In the genomic region with DNA sequence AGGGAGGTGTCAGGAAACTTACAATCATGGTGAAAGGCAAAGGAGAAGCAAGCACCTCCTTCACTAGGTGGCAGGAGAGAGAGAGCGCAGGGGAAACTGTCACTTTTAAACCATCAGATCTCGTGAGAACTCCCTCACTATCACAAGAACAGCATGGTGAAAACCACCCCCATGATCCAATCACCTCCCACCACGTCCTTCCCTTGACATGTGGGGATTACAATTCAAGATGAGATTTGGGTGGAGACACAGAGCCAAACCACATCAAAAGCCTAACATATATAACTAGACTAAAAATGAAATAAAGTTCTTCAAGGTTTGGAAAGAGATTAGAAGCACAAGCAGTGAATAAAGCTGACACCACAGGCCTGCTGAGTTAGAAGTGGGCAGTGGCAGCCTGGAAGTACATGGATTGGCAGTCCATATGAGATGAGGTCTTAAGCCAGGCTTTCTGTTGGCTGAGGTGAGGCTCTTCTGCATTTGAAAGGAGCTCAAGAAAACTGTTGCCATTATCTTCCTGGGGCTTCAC, we compare ENCODE assay signal across 10 cellular contexts.
DNase-seq lines count a peak whose midpoint lies in the region; ATAC-seq and TF ChIP-seq lines count a peak whose summit lies in the region.
"Had no signal": no experiment of that assay in that cellular context is flagged by ENCODE, and none has a peak within 500 bp of the region (broad histone marks: within the 10 kb centered on the region; RNA-seq: fewer than 3 reads in every experiment).

No MANE protein-coding gene starts in this region.

- H3K4me3 ChIP-seq in fibroblast of villous mesenchyme (ENCODE audit: low read depth, low read length) (no peak overlapping the region), brain microvascular endothelial cell (ENCODE audit: low read depth, low read length) (no peak overlapping the region)

- in situ Hi-C loops in brain microvascular endothelial cell (cut with HindIII; ENCODE audit: low pct_ligation_motif_present, low sequenced_read_pairs), result no loop called here

- TF ChIP-seq CTCF in fibroblast of villous mesenchyme (IDR thresholded peaks at IDR 0.05; ENCODE audit: insufficient read depth, low read depth, low read length) (peak; percentile 10), brain microvascular endothelial cell (IDR thresholded peaks at IDR 0.05; ENCODE audit: low read depth, low read length, missing control alignments) (no peak)

- H3K27me3 ChIP-seq in brain microvascular endothelial cell (replicated peaks), result no peaks in the 10 kb centered on the region

- DNase-seq in activated CD8-positive, alpha-beta memory T cell treated with anti-CD3 and anti-CD28 coated beads for 24 hours, result peak; percentile 61
- DNase-seq in activated CD8-positive, alpha-beta memory T cell treated with anti-CD3 and anti-CD28 coated beads, Interleukin-2, amount 50 U/mL, for 48 hours, result no peak
- DNase-seq in activated CD4-positive, alpha-beta T cell treated with anti-CD3 and anti-CD28 coated beads for 48 hours, result peak; percentile 78
- DNase-seq in fibroblast of villous mesenchyme (ENCODE audit: low read depth) (no peak), brain microvascular endothelial cell (no peak), DMS79 (lab: John Stamatoyannopoulos, UW) (no peak)
- peak; percentile 10 for DNase-seq in stimulated activated CD8-positive, alpha-beta memory T cell treated with anti-CD3 and anti-CD28 coated beads, Interleukin-7, amount 100 ng/mL, for 24 hours (ENCODE audit: low read depth)
- DNase-seq: NCI-H524 had no signal

- no peak for ATAC-seq in HG02840 (IDR thresholded peaks at IDR 0.05; ENCODE audit: low FRiP score, unreplicated experiment)
- ATAC-seq: sciatic nerve had no signal

- no peak overlapping the region for H3K27ac ChIP-seq in brain microvascular endothelial cell

- no peaks in the 10 kb centered on the region for H3K36me3 ChIP-seq in brain microvascular endothelial cell (replicated peaks)

Comparison
In these comparisons a context has a peak if more than half of its experiments do, and no peak if none do; other contexts are left out.
1. DNase-seq: peak in activated CD8-positive, alpha-beta memory T cell treated with anti-CD3 and anti-CD28 coated beads for 24 hours (single experiment), activated CD4-positive, alpha-beta T cell treated with anti-CD3 and anti-CD28 coated beads for 48 hours (single experiment) and stimulated activated CD8-positive, alpha-beta memory T cell treated with anti-CD3 and anti-CD28 coated beads, Interleukin-7, amount 100 ng/mL, for 24 hours (single experiment); none in activated CD8-positive, alpha-beta memory T cell treated with anti-CD3 and anti-CD28 coated beads, Interleukin-2, amount 50 U/mL, for 48 hours (single experiment), fibroblast of villous mesenchyme (single experiment), brain microvascular endothelial cell (single experiment) and DMS79 (single experiment).